40 cellular contexts compared by ENCODE assay signal in the genomic region with DNA sequence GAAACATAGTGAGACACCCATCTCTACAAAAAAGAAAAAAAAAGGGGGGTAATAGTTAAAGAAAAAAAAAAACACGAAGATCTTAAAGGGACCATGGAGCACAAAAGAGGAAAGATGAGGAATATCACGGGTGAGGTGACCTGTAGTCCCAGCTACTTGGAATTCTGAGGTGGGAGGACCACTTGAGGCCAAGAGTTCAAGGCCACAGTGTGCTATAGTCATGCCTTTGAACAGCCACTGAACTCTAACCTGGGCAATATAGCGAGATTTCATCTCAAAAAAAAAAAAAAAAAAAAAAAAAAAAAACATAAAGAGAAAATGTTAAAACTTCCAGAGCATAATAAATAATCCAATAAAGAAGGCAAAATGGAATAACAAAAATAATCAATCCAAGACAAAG. TPM values are rescaled to one million over a fixed set of nuclear protein-coding genes. Genes with fewer than 3 reads are reported as not detected.
"Had no signal": no experiment of that assay in that cellular context is flagged by ENCODE, and none has a peak within 500 bp of the region (broad histone marks: within the 10 kb centered on the region; RNA-seq: fewer than 3 reads in every experiment).

No MANE protein-coding gene starts in this region.

- H3K27ac ChIP-seq: adrenal gland, ascending aorta, body of pancreas, brain microvascular endothelial cell, breast epithelium, cardiac muscle cell had no signal

- DNase-seq: activated effector memory CD4-positive, alpha-beta T cell treated with anti-CD3 and anti-CD28 coated beads, Interleukin-2, amount 50 U/mL, for 16 hours; activated effector memory CD4-positive, alpha-beta T cell treated with Interleukin-2 at 50 U/mL for 16 hours; activated gamma-delta T cell; activated gamma-delta T cell treated with Interleukin-2 at 50 U/mL for 16 hours; activated naive CD4-positive, alpha-beta T cell; activated naive CD4-positive, alpha-beta T cell treated with anti-CD3 and anti-CD28 coated beads for 36 hours; activated naive CD4-positive, alpha-beta T cell treated with anti-CD3 and anti-CD28 coated beads, Interleukin-2, amount 10 ng/mL, durations not matched to agents 7 days and 5 days; activated naive CD4-positive, alpha-beta T cell treated with anti-CD3 and anti-CD28 coated beads, Interleukin-2, amount 50 U/mL, for 16 hours; activated naive CD4-positive, alpha-beta T cell treated with Interleukin-2 at 50 U/mL for 16 hours; activated naive CD8-positive, alpha-beta T cell treated with anti-CD3 and anti-CD28 coated beads for 36 hours; activated naive CD8-positive, alpha-beta T cell treated with anti-CD3 and anti-CD28 coated beads, Interleukin-2, amount 10 ng/mL, durations not matched to agents 7 days and 5 days; activated naive CD8-positive, alpha-beta T cell treated with anti-CD3 and anti-CD28 coated beads, Interleukin-2, amount 50 U/mL, for 24 hours; activated T-cell treated with anti-CD3 and anti-CD28 coated beads, Interleukin-2, amount 50 U/mL, for 1 hour; activated T-cell treated with anti-CD3 and anti-CD28 coated beads, Interleukin-2, amount 50 U/mL, for 24 hours; activated T-cell treated with anti-CD3 and anti-CD28 coated beads, Interleukin-2, amount 50 U/mL, for 4 hours; activated T-cell treated with anti-CD3 and anti-CD28 coated beads, Interleukin-2, amount 50 U/mL, for 48 hours; activated T-cell treated with anti-CD3 and anti-CD28 coated beads, Interleukin-2, amount 50 U/mL, for 72 hours; adrenal gland; amniotic stem cell; amygdala; anterior cingulate cortex; aorta; body of pancreas; brain microvascular endothelial cell; caudate nucleus; central memory CD4-positive, alpha-beta T cell; cerebellar nuclear complex had no signal

- H3K36me3 ChIP-seq: adrenal gland, ascending aorta, brain microvascular endothelial cell, breast epithelium, cardiac muscle cell had no signal

- H3K27me3 ChIP-seq: adrenal gland, ascending aorta, body of pancreas, brain microvascular endothelial cell, breast epithelium, cardiac muscle cell had no signal

- ATAC-seq: activated naive CD4-positive, alpha-beta T cell treated with anti-CD3 and anti-CD28 coated beads, Interleukin-2, amount 50 U/mL, for 72 hours; activated naive CD8-positive, alpha-beta T cell treated with anti-CD3 and anti-CD28 coated beads, Interleukin-2, amount 50 U/mL, for 24 hours; activated T-cell treated with anti-CD3 and anti-CD28 coated beads, Interleukin-2, amount 50 U/mL, for 4 hours; activated T-cell treated with anti-CD3 and anti-CD28 coated beads, Interleukin-2, amount 50 U/mL, for 72 hours; activated T-helper 17 cell treated with anti-CD3 and anti-CD28 coated beads, Interleukin-2, amount 50 U/mL, for 72 hours; body of pancreas had no signal

- H3K4me1 ChIP-seq: adrenal gland, ascending aorta, body of pancreas, breast epithelium had no signal

- H3K4me3 ChIP-seq: adrenal gland, ascending aorta, body of pancreas, breast epithelium, cardiac muscle cell had no signal

- H3K9me3 ChIP-seq: adrenal gland, ascending aorta, body of pancreas, breast epithelium had no signal

- FAIRE-seq: astrocyte, bronchial epithelial cell had no signal

RNA-seq across cellular contexts. Expression of gene AKR1D1, which starts 23.6 kb away (rescaled TPM):
- total RNA-seq: activated naive CD4-positive, alpha-beta T cell treated with anti-CD3 and anti-CD28 coated beads for 36 hours; activated naive CD4-positive, alpha-beta T cell treated with anti-CD3 and anti-CD28 coated beads, Interleukin-2, amount 50 U/mL, for 72 hours; activated naive CD8-positive, alpha-beta T cell treated with anti-CD3 and anti-CD28 coated beads for 36 hours; activated naive CD8-positive, alpha-beta T cell treated with anti-CD3 and anti-CD28 coated beads, Interleukin-2, amount 10 ng/mL, durations not matched to agents 7 days and 5 days; activated T-cell treated with anti-CD3 and anti-CD28 coated beads, Interleukin-2, amount 50 U/mL, for 72 hours; activated T-helper 1 cell treated with anti-CD3 and anti-CD28 coated beads, Interleukin-12 subunit alpha, Interleukin-12 subunit beta, Interleukin-2, Interleukin-4 antibody, amounts not matched to agents 30 ng/mL and 10 ng/mL and 1 ng/mL, durations not matched to agents 14 hours and 24 hours and 36 hours; activated T-helper 17 cell treated with anti-CD3 and anti-CD28 coated beads, Interleukin-2, amount 50 U/mL, for 72 hours; activated T-helper 2 cell treated with anti-CD3 and anti-CD28 coated beads, Interferon-gamma antibody, Interleukin-2, Interleukin-4, amounts not matched to agents 10 μg/mL and 5 μg/mL and 100 μg/mL, durations not matched to agents 14 hours and 24 hours and 36 hours; aorta; ascending aorta; astrocyte; body of pancreas; cardiac muscle cell; cardiac septum; cerebellum; chondrocyte had no signal
- polyA plus RNA-seq: adipose tissue, aorta had no signal
